Comparison of ENCODE assay signal across 12 cellular contexts in the genomic region with DNA sequence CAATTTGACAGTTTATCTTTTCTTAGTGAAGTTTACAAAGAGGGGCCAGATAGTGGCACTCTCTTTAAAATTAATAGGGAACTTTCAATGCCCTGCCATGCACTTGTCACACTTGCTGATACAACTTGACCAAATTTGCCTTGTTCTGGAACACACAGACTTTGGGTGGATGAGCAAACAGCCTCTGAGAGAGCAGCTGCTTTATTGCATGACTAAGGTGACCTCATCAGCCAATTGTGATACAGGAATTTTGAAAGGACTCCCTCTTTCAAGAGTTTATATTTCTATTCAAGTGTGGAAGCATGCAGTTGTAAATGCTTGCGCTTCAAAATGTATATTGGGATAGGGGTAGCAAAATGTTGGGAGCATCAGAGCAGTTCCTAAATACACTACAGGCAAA. TPM values are rescaled to one million over a fixed set of nuclear protein-coding genes. Genes with fewer than 3 reads are reported as not detected.
DNase-seq lines count a peak whose midpoint lies in the region; ATAC-seq and TF ChIP-seq lines count a peak whose summit lies in the region.
"Had no signal": no experiment of that assay in that cellular context is flagged by ENCODE, and none has a peak within 500 bp of the region (broad histone marks: within the 10 kb centered on the region; RNA-seq: fewer than 3 reads in every experiment).

No MANE protein-coding gene starts in this region.

- CTCF ChIA-PET in PC-3 (lab: Charles Lee), result no interaction called here

- 97 to 100% methylated on average over 1 of the region's 1 CpG for WGBS in GM23248 (ENCODE audit: low coverage in 1 of 2, low lambda C conversion rate in 2 of 2, missing lambda C conversion rate in 2 of 2), 2 experiments

- in situ Hi-C loops in GM23248 (cut with MboI), result no loop called here

- no peak overlapping the region for H3K9ac ChIP-seq in GM23248
- H3K9ac ChIP-seq in PC-3 (ENCODE audit: low read length), result no peak overlapping the region
- no peak overlapping the region for H3K9ac ChIP-seq in fibroblast of lung (ENCODE audit: insufficient read depth, low read length)

- H3K27me3 Mint-ChIP-seq in nephron progenitor cell (ENCODE audit: low read depth, poor library complexity), result no peaks in the 10 kb centered on the region

- H3K4me1 ChIP-seq in GM23248 (ENCODE audit: insufficient read depth) (no peaks in the 10 kb centered on the region), PC-3 (ENCODE audit: insufficient read depth, low read length) (no peaks in the 10 kb centered on the region), fibroblast of lung (ENCODE audit: control insufficient read depth, extremely low read depth, insufficient read depth, low read length) (no peaks in the 10 kb centered on the region)

- no peaks in the 10 kb centered on the region for H3K4me1 Mint-ChIP-seq in nephron progenitor cell

- POLR2A ChIA-PET in PC-3 (lab: Charles Lee; ENCODE audit: unreplicated experiment), result no interaction called here

- no peaks in the 10 kb centered on the region for H3K36me3 Mint-ChIP-seq in nephron progenitor cell (ENCODE audit: low read depth)

- H3K36me3 ChIP-seq in GM23248 (ENCODE audit: low read depth) (no peaks in the 10 kb centered on the region), PC-3 (ENCODE audit: low read depth, low read length) (no peaks in the 10 kb centered on the region), fibroblast of lung (ENCODE audit: control insufficient read depth, insufficient read depth, low read length) (no peaks in the 10 kb centered on the region)

- no TSS peak for BruUV-seq in PC-3 (replicated peaks; lab: Mats Ljungman, UMichigan)

- H3K79me2 ChIP-seq in GM23248 (ENCODE audit: insufficient read depth) (no peaks in the 10 kb centered on the region), PC-3 (ENCODE audit: low read length) (no peaks in the 10 kb centered on the region), fibroblast of lung (ENCODE audit: control insufficient read depth, insufficient read depth, low read length) (no peaks in the 10 kb centered on the region)
- H3K79me2 ChIP-seq: hepatocyte had no signal

- H3K4me2 ChIP-seq in GM23248 (ENCODE audit: unreplicated experiment) (no peak overlapping the region), PC-3 (ENCODE audit: low read length) (no peak overlapping the region), fibroblast of lung (ENCODE audit: extremely low read depth, insufficient read depth, low read length) (no peak overlapping the region)
- H3K4me2 ChIP-seq: hepatocyte had no signal

- H3K4me3 ChIP-seq in GM23248 (no peak overlapping the region), PC-3 (ENCODE audit: low read length) (no peak overlapping the region), fibroblast of lung (replicated peaks in 1 of 4; ENCODE audit: control extremely low read depth in 1 of 4, insufficient read depth in 1 of 4, low read depth in 3 of 4, low read length in 4 of 4) (no peak overlapping the region)
- H3K4me3 ChIP-seq: hepatocyte had no signal

- intact Hi-C loops in PC-3 (cut with micrococcal nuclease), result no loop called here

- peak; percentile 76 for DNase-seq in GM23248
- DNase-seq in PC-3, result peak; percentile 18
- peak; percentile 64 to 74 for DNase-seq in fibroblast of lung (ENCODE audit: low read depth in 2 of 2)
- DNase-seq in renal cortical epithelial cell (ENCODE audit: low read depth), result peak; percentile 31
- DNase-seq in iPS-NIHi11 (ENCODE audit: low spot score), result no peak
- DNase-seq in nephron progenitor cell, result no peak
- DNase-seq in GF-D8 (lab: John Stamatoyannopoulos, UW), result no peak
- DNase-seq: GDM1; NCI-H524; stimulated activated naive CD4-positive, alpha-beta T cell treated with Interleukin-2 at 50 U/mL for 16 hours had no signal

- no peak overlapping the region for H3K4me3 Mint-ChIP-seq in nephron progenitor cell

- peaks cover 5% of the 10 kb centered on the region for H3K9me3 Mint-ChIP-seq in nephron progenitor cell

- peaks cover 6% of the 10 kb centered on the region; the same call in 1 of the 2 replicates for H3F3A ChIP-seq in GM23248 (ENCODE audit: insufficient read depth)
- H3F3A ChIP-seq in PC-3 (ENCODE audit: low read length, unreplicated experiment), result no peaks in the 10 kb centered on the region

- no peak overlapping the region for H3K27ac Mint-ChIP-seq in nephron progenitor cell

- H3K27ac ChIP-seq in GM23248 (no peak overlapping the region), PC-3 (ENCODE audit: low read length) (no peak overlapping the region), fibroblast of lung (ENCODE audit: insufficient read depth, low read length) (no peak overlapping the region)
- H3K27ac ChIP-seq: hepatocyte had no signal

- no peaks in the 10 kb centered on the region for H3K9me3 ChIP-seq in GM23248 (ENCODE audit: low read depth)
- H3K9me3 ChIP-seq in PC-3 (ENCODE audit: low read length), result no peaks in the 10 kb centered on the region
- no peaks in the 10 kb centered on the region for H3K9me3 ChIP-seq in fibroblast of lung (ENCODE audit: control insufficient read depth, insufficient read depth, low read depth, low read length)

- no peaks in the 10 kb centered on the region for H3K27me3 ChIP-seq in GM23248 (replicated peaks; ENCODE audit: insufficient read depth)
- H3K27me3 ChIP-seq in PC-3 (ENCODE audit: low read length), result no peaks in the 10 kb centered on the region
- no peaks in the 10 kb centered on the region for H3K27me3 ChIP-seq in fibroblast of lung (ENCODE audit: control insufficient read depth, insufficient read depth, low read length)
- H3K27me3 ChIP-seq: hepatocyte had no signal

- no peaks in the 10 kb centered on the region for H3K9me2 ChIP-seq in GM23248 (ENCODE audit: insufficient read depth)
- H3K9me2 ChIP-seq in PC-3 (replicated peaks; ENCODE audit: low read length), result no peaks in the 10 kb centered on the region

- ATAC-seq in PC-3, result peak; percentile 57

- TF ChIP-seq CTCF in PC-3 (conservative IDR thresholded peaks at IDR 0.05; ENCODE audit: low read depth, low read length) (no peak), fibroblast of lung (conservative IDR thresholded peaks at IDR 0.05 in 1 of 2, IDR thresholded peaks at IDR 0.05 in 1 of 2; ENCODE audit: low read depth in 1 of 2, low read length in 2 of 2) (no peak), nephron progenitor cell (IDR thresholded peaks at IDR 0.05) (no peak)

- H4K20me1 ChIP-seq in GM23248 (ENCODE audit: insufficient read depth), result no peaks in the 10 kb centered on the region
- H4K20me1 ChIP-seq in PC-3 (ENCODE audit: low read length), result no peaks in the 10 kb centered on the region
- no peaks in the 10 kb centered on the region for H4K20me1 ChIP-seq in fibroblast of lung (ENCODE audit: control insufficient read depth, extremely low read depth, insufficient read depth, low read length)

- H2AFZ ChIP-seq in GM23248, result no peak overlapping the region
- H2AFZ ChIP-seq in PC-3 (ENCODE audit: low read length), result no peak overlapping the region
- H2AFZ ChIP-seq in fibroblast of lung (ENCODE audit: low read length), result no peak overlapping the region
- H2AFZ ChIP-seq: hepatocyte had no signal

RNA-seq across cellular contexts. Expression of gene RGS1, which starts 2.1 kb away (rescaled TPM):
- total RNA-seq in GM23248 (2014; rRNA removed; shearing (Covaris generic)), result not detected in 2 replicates
- polyA plus RNA-seq in GM23248 (2016; fragmentation: Nextera tagmentation; extraction: Ambion mirVana), result not detected in 2 replicates
- not detected in 2 replicates for total RNA-seq in PC-3 (2014; rRNA removed)
- under 0.01 and 0.50 TPM in 2 replicates for total RNA-seq in fibroblast of lung
- 0.18 and 3.6 TPM in 2 replicates for polyA plus RNA-seq in fibroblast of lung
- polyA plus RNA-seq in fibroblast of lung (2012), result 0.12 and 1.7 TPM in 2 replicates
- polyA minus RNA-seq in fibroblast of lung (ENCODE audit: low replicate concordance), result 0.07 TPM in 1 of 2 replicates, not detected in the other
- total RNA-seq in renal cortical epithelial cell, result not detected in 2 replicates
- total RNA-seq: chondrocyte had no signal

Comparison
In these comparisons a context has a peak if more than half of its experiments do, and no peak if none do; other contexts are left out.
1. DNase-seq: peak in GM23248 (single experiment), PC-3 (single experiment), fibroblast of lung (2 of 2) and renal cortical epithelial cell (single experiment); none in iPS-NIHi11 (single experiment), nephron progenitor cell (single experiment) and GF-D8 (single experiment).